14 cellular contexts compared by ENCODE assay signal in genomic region chr1:228939881-228940392, GRCh38.
DNase-seq lines count a peak whose midpoint lies in the region; ATAC-seq and TF ChIP-seq lines count a peak whose summit lies in the region.
"Had no signal": no experiment of that assay in that cellular context is flagged by ENCODE, and none has a peak within 500 bp of the region (broad histone marks: within the 10 kb centered on the region; RNA-seq: fewer than 3 reads in every experiment).

No MANE protein-coding gene starts in this region.

- no peaks in the 10 kb centered on the region for H4K20me1 ChIP-seq in neural progenitor cell (ENCODE audit: low read depth)

- 97% methylated on average over 7 of the region's 7 CpGs for WGBS in mesenchymal stem cell

- CTCF ChIA-PET in activated naive CD4-positive, alpha-beta T cell treated with anti-CD3 and anti-CD28 coated beads, Interleukin-2, amount 10 ng/mL, durations not matched to agents 7 days and 5 days (lab: Charles Lee): no interaction called here
- CTCF ChIA-PET in CD8-positive, alpha-beta T cell (lab: Charles Lee): interaction anchor here (0.6 kb wide), 1 partner anchor 30 kb away, joined by 3 read pairs; no protein-coding TSS in a partner anchor

- H3F3A ChIP-seq in neural progenitor cell (ENCODE audit: low read depth): peaks cover 23% of the 10 kb centered on the region

- no peak overlapping the region for H3K18ac ChIP-seq in mesenchymal stem cell (ENCODE audit: low read depth in 1 of 2, low read length in 2 of 2)

- H4K8ac ChIP-seq in mesenchymal stem cell (ENCODE audit: low read length): no peak overlapping the region

- DNase-seq in activated naive CD4-positive, alpha-beta T cell treated with anti-CD3 and anti-CD28 coated beads, Interleukin-2, amount 10 ng/mL, durations not matched to agents 7 days and 5 days: no peak
- DNase-seq in activated naive CD4-positive, alpha-beta T cell treated with anti-CD3 and anti-CD28 coated beads, Interleukin-2, amount 50 U/mL, for 72 hours (ENCODE audit: low spot score in 2 of 2): no peak
- DNase-seq in CD8-positive, alpha-beta T cell: no peak
- DNase-seq in coronary artery (ENCODE audit: low spot score) (peak; percentile 41), neural progenitor cell (ENCODE audit: low spot score) (no peak), mesenchymal stem cell (no peak)
- DNase-seq in activated T-cell treated with anti-CD3 and anti-CD28 coated beads, Interleukin-2, amount 50 U/mL, for 4 hours: no peak
- DNase-seq in effector CD8-positive, alpha-beta T cell (lab: John Stamatoyannopoulos, UW): no peak
- DNase-seq: C1 segment of cervical spinal cord, Calu3, DMS79 had no signal

- H3K4me1 Mint-ChIP-seq in activated naive CD4-positive, alpha-beta T cell treated with anti-CD3 and anti-CD28 coated beads, Interleukin-2, amount 10 ng/mL, durations not matched to agents 7 days and 5 days: peaks cover 43% of the 10 kb centered on the region
- H3K4me1 Mint-ChIP-seq in CD8-positive, alpha-beta T cell (ENCODE audit: low read depth): peaks cover 44% of the 10 kb centered on the region
- peaks cover 60% of the 10 kb centered on the region for H3K4me1 Mint-ChIP-seq in neural progenitor cell
- peaks cover 27% of the 10 kb centered on the region for H3K4me1 Mint-ChIP-seq in activated T-cell treated with anti-CD3 and anti-CD28 coated beads, Interleukin-2, amount 50 U/mL, for 4 hours (ENCODE audit: low read depth)

- H2BK120ac ChIP-seq in mesenchymal stem cell (ENCODE audit: low read depth, low read length): no peak overlapping the region

- no peak overlapping the region for H3K9ac ChIP-seq in neural progenitor cell
- H3K9ac ChIP-seq in mesenchymal stem cell (ENCODE audit: low read length): no peak overlapping the region

- H3K27ac ChIP-seq in CD8-positive, alpha-beta T cell (ENCODE audit: low read depth, low read length): no peak overlapping the region
- no peak overlapping the region for H3K27ac ChIP-seq in coronary artery
- H3K27ac ChIP-seq in neural progenitor cell: no peak overlapping the region
- H3K27ac ChIP-seq in mesenchymal stem cell (ENCODE audit: low read length, poor library complexity, severe bottlenecking): no peak overlapping the region

- H3K27me3 Mint-ChIP-seq in activated naive CD4-positive, alpha-beta T cell treated with anti-CD3 and anti-CD28 coated beads, Interleukin-2, amount 10 ng/mL, durations not matched to agents 7 days and 5 days: peaks cover 12% of the 10 kb centered on the region
- H3K27me3 Mint-ChIP-seq in CD8-positive, alpha-beta T cell (ENCODE audit: low read depth): no peaks in the 10 kb centered on the region
- peaks cover 13% of the 10 kb centered on the region for H3K27me3 Mint-ChIP-seq in neural progenitor cell (ENCODE audit: insufficient read depth, low read depth)
- H3K27me3 Mint-ChIP-seq in activated T-cell treated with anti-CD3 and anti-CD28 coated beads, Interleukin-2, amount 50 U/mL, for 4 hours (ENCODE audit: low read depth): no peaks in the 10 kb centered on the region

- H3K4me2 ChIP-seq in neural progenitor cell (no peak overlapping the region), mesenchymal stem cell (ENCODE audit: low read length, poor library complexity, severe bottlenecking) (no peak overlapping the region)

- intact Hi-C loops in CD8-positive, alpha-beta T cell (cut with DNase I, micrococcal nuclease): no loop called here

- H3K9me3 ChIP-seq in CD8-positive, alpha-beta T cell (ENCODE audit: low read length): no peaks in the 10 kb centered on the region
- H3K9me3 ChIP-seq in neural progenitor cell (ENCODE audit: low read depth): no peaks in the 10 kb centered on the region
- no peaks in the 10 kb centered on the region for H3K9me3 ChIP-seq in mesenchymal stem cell (ENCODE audit: control insufficient read depth, low read length)

- no peak overlapping the region for H3K4me3 ChIP-seq in CD8-positive, alpha-beta T cell (ENCODE audit: low read depth, low read length)
- no peak overlapping the region for H3K4me3 ChIP-seq in coronary artery
- no peak overlapping the region for H3K4me3 ChIP-seq in neural progenitor cell
- H3K4me3 ChIP-seq in mesenchymal stem cell (ENCODE audit: insufficient read depth in 1 of 2, low read depth in 1 of 2, low read length in 2 of 2): no peak overlapping the region
- H3K4me3 ChIP-seq: GM12878 had no signal

- no peaks in the 10 kb centered on the region for H3K79me1 ChIP-seq in mesenchymal stem cell (replicated peaks; ENCODE audit: low read length, poor library complexity, severe bottlenecking)

- H3K4ac ChIP-seq in mesenchymal stem cell (ENCODE audit: low read depth in 1 of 2, low read length in 2 of 2): no peak overlapping the region

- ATAC-seq in activated naive CD4-positive, alpha-beta T cell treated with anti-CD3 and anti-CD28 coated beads, Interleukin-2, amount 50 U/mL, for 72 hours: no peak
- ATAC-seq in CD8-positive, alpha-beta T cell: no peak
- ATAC-seq in activated T-cell treated with anti-CD3 and anti-CD28 coated beads, Interleukin-2, amount 50 U/mL, for 4 hours: no peak
- ATAC-seq: GM12878, HCT116 had no signal

- no peaks in the 10 kb centered on the region for H3K27me3 ChIP-seq in CD8-positive, alpha-beta T cell (ENCODE audit: insufficient read depth, low read length)
- H3K27me3 ChIP-seq in neural progenitor cell (no peaks in the 10 kb centered on the region), mesenchymal stem cell (ENCODE audit: control insufficient read depth in 1 of 2, insufficient read depth in 1 of 2, low read length in 2 of 2) (peaks cover 0 to 10% of the 10 kb centered on the region in 2 experiments)

- H2BK5ac ChIP-seq in mesenchymal stem cell (ENCODE audit: low read depth, low read length, poor library complexity, severe bottlenecking): no peak overlapping the region

- H3K23ac ChIP-seq in mesenchymal stem cell (ENCODE audit: low read length in 2 of 2): no peak overlapping the region

- no peak overlapping the region for H2BK15ac ChIP-seq in mesenchymal stem cell (ENCODE audit: low read depth, poor library complexity, severe bottlenecking)

- H3K79me2 ChIP-seq in neural progenitor cell (ENCODE audit: low read depth): no peaks in the 10 kb centered on the region

- H4K91ac ChIP-seq in mesenchymal stem cell (ENCODE audit: low read length): no peak overlapping the region

- H2AFZ ChIP-seq in neural progenitor cell (replicated peaks) (no peak overlapping the region), mesenchymal stem cell (ENCODE audit: low read depth, low read length) (no peak overlapping the region)

- no peaks in the 10 kb centered on the region for H3K9me3 Mint-ChIP-seq in activated naive CD4-positive, alpha-beta T cell treated with anti-CD3 and anti-CD28 coated beads, Interleukin-2, amount 10 ng/mL, durations not matched to agents 7 days and 5 days
- no peaks in the 10 kb centered on the region for H3K9me3 Mint-ChIP-seq in activated naive CD4-positive, alpha-beta T cell treated with anti-CD3 and anti-CD28 coated beads, Interleukin-2, amount 50 U/mL, for 72 hours
- no peaks in the 10 kb centered on the region for H3K9me3 Mint-ChIP-seq in CD8-positive, alpha-beta T cell
- H3K9me3 Mint-ChIP-seq in neural progenitor cell: no peaks in the 10 kb centered on the region
- no peaks in the 10 kb centered on the region for H3K9me3 Mint-ChIP-seq in activated T-cell treated with anti-CD3 and anti-CD28 coated beads, Interleukin-2, amount 50 U/mL, for 4 hours

- no peak overlapping the region for H2BK12ac ChIP-seq in mesenchymal stem cell (ENCODE audit: low read length in 2 of 2)

- no peak overlapping the region for H2AK5ac ChIP-seq in mesenchymal stem cell (ENCODE audit: low read length, severe bottlenecking)

- POLR2A ChIA-PET in CD8-positive, alpha-beta T cell (lab: Charles Lee): no interaction called here

- no peak for TF ChIP-seq CTCF in CD8-positive, alpha-beta T cell (IDR thresholded peaks at IDR 0.05)
- TF ChIP-seq CTCF in coronary artery (IDR thresholded peaks at IDR 0.05) (no peak), neural progenitor cell (IDR thresholded peaks at IDR 0.05) (no peak)

- H3K36me3 Mint-ChIP-seq in activated naive CD4-positive, alpha-beta T cell treated with anti-CD3 and anti-CD28 coated beads, Interleukin-2, amount 10 ng/mL, durations not matched to agents 7 days and 5 days: no peaks in the 10 kb centered on the region
- no peaks in the 10 kb centered on the region for H3K36me3 Mint-ChIP-seq in activated naive CD4-positive, alpha-beta T cell treated with anti-CD3 and anti-CD28 coated beads, Interleukin-2, amount 50 U/mL, for 72 hours
- H3K36me3 Mint-ChIP-seq in CD8-positive, alpha-beta T cell: no peaks in the 10 kb centered on the region
- H3K36me3 Mint-ChIP-seq in neural progenitor cell: no peaks in the 10 kb centered on the region
- H3K36me3 Mint-ChIP-seq in activated T-cell treated with anti-CD3 and anti-CD28 coated beads, Interleukin-2, amount 50 U/mL, for 4 hours (ENCODE audit: insufficient read depth): no peaks in the 10 kb centered on the region

- no peak overlapping the region for H3K4me3 Mint-ChIP-seq in activated naive CD4-positive, alpha-beta T cell treated with anti-CD3 and anti-CD28 coated beads, Interleukin-2, amount 10 ng/mL, durations not matched to agents 7 days and 5 days
- H3K4me3 Mint-ChIP-seq in CD8-positive, alpha-beta T cell: no peak overlapping the region
- H3K4me3 Mint-ChIP-seq in neural progenitor cell: no peak overlapping the region
- H3K4me3 Mint-ChIP-seq in activated T-cell treated with anti-CD3 and anti-CD28 coated beads, Interleukin-2, amount 50 U/mL, for 4 hours: no peak overlapping the region
- H3K4me3 Mint-ChIP-seq: B cell had no signal

- no peaks in the 10 kb centered on the region for H3K36me3 ChIP-seq in CD8-positive, alpha-beta T cell (ENCODE audit: insufficient read depth, low read length)
- H3K36me3 ChIP-seq in neural progenitor cell: no peaks in the 10 kb centered on the region
- H3K36me3 ChIP-seq in mesenchymal stem cell (ENCODE audit: control insufficient read depth in 1 of 2, insufficient read depth in 2 of 2, low read depth in 1 of 2, low read length in 2 of 2): no peaks in the 10 kb centered on the region

- H3K4me1 ChIP-seq in CD8-positive, alpha-beta T cell (ENCODE audit: insufficient read depth, low read length): peaks cover 42% of the 10 kb centered on the region
- H3K4me1 ChIP-seq in neural progenitor cell: peaks cover 48% of the 10 kb centered on the region
- H3K4me1 ChIP-seq in mesenchymal stem cell (ENCODE audit: control insufficient read depth, insufficient read depth, low read depth, low read length): peaks cover 3% of the 10 kb centered on the region

- H3K14ac ChIP-seq in mesenchymal stem cell (ENCODE audit: low read length in 2 of 2): no peak overlapping the region

- H3K27ac Mint-ChIP-seq in activated naive CD4-positive, alpha-beta T cell treated with anti-CD3 and anti-CD28 coated beads, Interleukin-2, amount 10 ng/mL, durations not matched to agents 7 days and 5 days: peak overlapping the region; percentile 47
- H3K27ac Mint-ChIP-seq in activated naive CD4-positive, alpha-beta T cell treated with anti-CD3 and anti-CD28 coated beads, Interleukin-2, amount 50 U/mL, for 72 hours: no peak overlapping the region
- H3K27ac Mint-ChIP-seq in CD8-positive, alpha-beta T cell: peak overlapping the region; percentile 24
- H3K27ac Mint-ChIP-seq in neural progenitor cell: peak overlapping the region; percentile 33
- H3K27ac Mint-ChIP-seq: B cell had no signal

Comparison
In these comparisons a context has a peak if more than half of its experiments do, and no peak if none do; other contexts are left out.
1. H3K27ac Mint-ChIP-seq: peak in activated naive CD4-positive, alpha-beta T cell treated with anti-CD3 and anti-CD28 coated beads, Interleukin-2, amount 10 ng/mL, durations not matched to agents 7 days and 5 days (single experiment), CD8-positive, alpha-beta T cell (single experiment) and neural progenitor cell (single experiment); none in activated naive CD4-positive, alpha-beta T cell treated with anti-CD3 and anti-CD28 coated beads, Interleukin-2, amount 50 U/mL, for 72 hours (0 of 2).